10 cellular contexts compared by ENCODE assay signal in the genomic region with DNA sequence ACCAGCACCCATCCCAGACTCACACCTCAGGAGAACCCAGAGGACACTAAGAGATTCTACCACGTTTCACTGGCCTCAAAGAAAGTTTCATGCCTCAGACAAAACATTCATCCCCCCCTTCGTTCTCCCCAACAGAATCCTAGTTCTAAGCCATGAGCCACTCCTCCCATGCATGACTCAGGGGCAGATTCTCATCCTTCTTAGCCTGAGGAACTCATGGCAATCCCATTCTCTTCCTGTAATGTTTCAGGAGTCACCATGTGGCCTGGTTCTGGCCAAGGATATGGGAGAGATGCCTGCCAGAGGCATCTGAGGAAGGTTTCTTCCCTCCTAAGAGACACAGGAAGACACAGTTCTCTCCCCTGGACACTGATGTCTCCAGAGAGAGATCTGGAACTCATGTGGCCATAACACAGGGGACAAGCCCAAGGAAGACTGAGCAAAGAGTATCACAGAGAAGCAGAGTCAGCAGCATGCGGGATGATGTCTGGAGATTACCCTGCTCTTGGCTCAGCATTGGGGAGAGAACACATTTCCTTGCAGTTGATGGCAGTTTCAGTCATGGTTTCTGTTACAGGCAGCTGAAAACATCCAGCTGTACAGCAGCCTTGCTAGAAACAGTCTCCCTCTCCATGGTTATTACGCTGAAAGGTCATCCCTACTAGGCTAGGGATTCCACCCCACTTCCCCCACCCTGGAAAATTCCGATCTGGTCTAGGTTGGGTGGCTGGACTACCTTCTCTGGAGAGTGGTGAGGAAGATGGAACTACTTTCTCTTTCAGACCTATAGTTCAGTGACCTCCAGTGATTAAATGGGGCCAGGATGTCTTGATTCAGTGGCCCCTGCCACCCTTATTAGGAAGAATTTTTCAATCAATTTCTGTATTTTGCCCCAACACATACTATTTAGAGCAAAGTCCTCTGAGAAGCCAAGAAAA.
A peak's percentile ranks its signal among the peaks of the same experiment; 100 is the strongest.
DNase-seq lines count a peak whose midpoint lies in the region; ATAC-seq and TF ChIP-seq lines count a peak whose summit lies in the region.
"Had no signal": no experiment of that assay in that cellular context is flagged by ENCODE, and none has a peak within 500 bp of the region (broad histone marks: within the 10 kb centered on the region; RNA-seq: fewer than 3 reads in every experiment).

No MANE protein-coding gene starts in this region.

- ATAC-seq in GM19351 (IDR thresholded peaks at IDR 0.05; ENCODE audit: unreplicated experiment) (peak; percentile 71), HG02852 (IDR thresholded peaks at IDR 0.05; ENCODE audit: unreplicated experiment) (peak; percentile 78)

- DNase-seq in smooth muscle cell (lab: John Stamatoyannopoulos, UW; ENCODE audit: unreplicated experiment) (no peak), DMS 273 treated with DMSO at 0.1 percent for 48 hours (lab: John Stamatoyannopoulos, UW) (no peak), NCI-H1092 (lab: John Stamatoyannopoulos, UW) (no peak), nucleus accumbens (lab: John Stamatoyannopoulos, UW) (no peak)
- no peak for DNase-seq in activated CD4-positive, alpha-beta T cell treated with anti-CD3 and anti-CD28 coated beads, Interleukin-2, amount 10 ng/mL, durations not matched to agents 7 days and 5 days
- DNase-seq: activated effector memory CD4-positive, alpha-beta T cell treated with Interleukin-2 at 50 U/mL for 16 hours; SK-N-SH had no signal

- H2AFZ ChIP-seq in OCI-LY1 (ENCODE audit: low read length): no peak overlapping the region
- no peak overlapping the region for H2AFZ ChIP-seq in smooth muscle cell (ENCODE audit: low read depth)

- no peaks in the 10 kb centered on the region for H3K79me2 ChIP-seq in OCI-LY1 (ENCODE audit: insufficient read depth, low read length)
- no peaks in the 10 kb centered on the region for H3K79me2 ChIP-seq in smooth muscle cell (ENCODE audit: low read depth)

- peaks cover 34% of the 10 kb centered on the region for H3K36me3 ChIP-seq in OCI-LY1 (ENCODE audit: insufficient read depth, low read length)
- no peaks in the 10 kb centered on the region for H3K36me3 ChIP-seq in smooth muscle cell (ENCODE audit: low read depth)

- TF ChIP-seq CTCF in OCI-LY1 (IDR thresholded peaks at IDR 0.05; ENCODE audit: low read length) (no peak), smooth muscle cell (IDR thresholded peaks at IDR 0.05; ENCODE audit: borderline replicate concordance, insufficient read depth, poor library complexity, severe bottlenecking) (no peak)

- no peak overlapping the region for H3K9ac ChIP-seq in OCI-LY1 (ENCODE audit: low read length)
- H3K9ac ChIP-seq in smooth muscle cell (ENCODE audit: low read depth): peak overlapping the region; percentile 12
- H3K9ac ChIP-seq: SK-N-SH had no signal

- CTCF ChIA-PET in activated CD4-positive, alpha-beta T cell treated with anti-CD3 and anti-CD28 coated beads, Interleukin-2, amount 10 ng/mL, durations not matched to agents 7 days and 5 days (lab: Charles Lee): no interaction called here

- no peak overlapping the region for H3K27ac Mint-ChIP-seq in activated CD4-positive, alpha-beta T cell treated with anti-CD3 and anti-CD28 coated beads, Interleukin-2, amount 10 ng/mL, durations not matched to agents 7 days and 5 days

- H3K27ac ChIP-seq in OCI-LY1 (ENCODE audit: low read depth, low read length, poor library complexity, severe bottlenecking) (peak overlapping the region; percentile 3), smooth muscle cell (ENCODE audit: low read depth) (peak overlapping the region; percentile 91)

- H3K9me3 Mint-ChIP-seq in activated CD4-positive, alpha-beta T cell treated with anti-CD3 and anti-CD28 coated beads, Interleukin-2, amount 10 ng/mL, durations not matched to agents 7 days and 5 days: no peaks in the 10 kb centered on the region

- no peaks in the 10 kb centered on the region for H3K27me3 ChIP-seq in OCI-LY1 (ENCODE audit: insufficient read depth, low read length)
- no peaks in the 10 kb centered on the region for H3K27me3 ChIP-seq in smooth muscle cell (ENCODE audit: low read depth)

- POLR2A ChIA-PET in activated CD4-positive, alpha-beta T cell treated with anti-CD3 and anti-CD28 coated beads, Interleukin-2, amount 10 ng/mL, durations not matched to agents 7 days and 5 days (lab: Charles Lee): no interaction called here

- no peaks in the 10 kb centered on the region for H3K9me2 ChIP-seq in OCI-LY1 (ENCODE audit: low read depth, low read length)
- H3K9me2 ChIP-seq: SK-N-SH had no signal

- WGBS in smooth muscle cell (ENCODE audit: low lambda C conversion rate): 50% methylated on average over 5 of the region's 5 CpGs

- peaks cover 10% of the 10 kb centered on the region for H3K27me3 Mint-ChIP-seq in activated CD4-positive, alpha-beta T cell treated with anti-CD3 and anti-CD28 coated beads, Interleukin-2, amount 10 ng/mL, durations not matched to agents 7 days and 5 days

- H3K4me1 ChIP-seq in OCI-LY1 (ENCODE audit: insufficient read depth, low read length, severe bottlenecking) (peaks cover 26% of the 10 kb centered on the region), smooth muscle cell (ENCODE audit: low read depth) (peaks cover 20% of the 10 kb centered on the region)

- H3K4me2 ChIP-seq in OCI-LY1 (ENCODE audit: low read length): no peak overlapping the region
- peak overlapping the region; percentile 55 for H3K4me2 ChIP-seq in smooth muscle cell
- H3K4me2 ChIP-seq: SK-N-SH had no signal

- H3K4me3 ChIP-seq in OCI-LY1 (ENCODE audit: low read depth, low read length, poor library complexity, severe bottlenecking): no peak overlapping the region
- no peak overlapping the region for H3K4me3 ChIP-seq in smooth muscle cell

- no peaks in the 10 kb centered on the region for H3F3A ChIP-seq in OCI-LY1 (ENCODE audit: insufficient read depth, low read length)
- H3F3A ChIP-seq in smooth muscle cell (ENCODE audit: low read depth): peaks cover 33% of the 10 kb centered on the region

- no peaks in the 10 kb centered on the region for H4K20me1 ChIP-seq in OCI-LY1 (ENCODE audit: insufficient read depth, low read length)
- H4K20me1 ChIP-seq in smooth muscle cell (ENCODE audit: low read depth): no peaks in the 10 kb centered on the region

- no peaks in the 10 kb centered on the region for H3K4me1 Mint-ChIP-seq in activated CD4-positive, alpha-beta T cell treated with anti-CD3 and anti-CD28 coated beads, Interleukin-2, amount 10 ng/mL, durations not matched to agents 7 days and 5 days

- H3K9me3 ChIP-seq in OCI-LY1 (ENCODE audit: low read length) (no peaks in the 10 kb centered on the region), smooth muscle cell (replicated peaks; ENCODE audit: low read depth) (no peaks in the 10 kb centered on the region)
- H3K9me3 ChIP-seq: SK-N-SH had no signal

- H3K36me3 Mint-ChIP-seq in activated CD4-positive, alpha-beta T cell treated with anti-CD3 and anti-CD28 coated beads, Interleukin-2, amount 10 ng/mL, durations not matched to agents 7 days and 5 days (ENCODE audit: low read depth): no peaks in the 10 kb centered on the region

- no peak overlapping the region for H3K4me3 Mint-ChIP-seq in activated CD4-positive, alpha-beta T cell treated with anti-CD3 and anti-CD28 coated beads, Interleukin-2, amount 10 ng/mL, durations not matched to agents 7 days and 5 days
